ENCODE assay signal across 11 cellular contexts in the genomic region with DNA sequence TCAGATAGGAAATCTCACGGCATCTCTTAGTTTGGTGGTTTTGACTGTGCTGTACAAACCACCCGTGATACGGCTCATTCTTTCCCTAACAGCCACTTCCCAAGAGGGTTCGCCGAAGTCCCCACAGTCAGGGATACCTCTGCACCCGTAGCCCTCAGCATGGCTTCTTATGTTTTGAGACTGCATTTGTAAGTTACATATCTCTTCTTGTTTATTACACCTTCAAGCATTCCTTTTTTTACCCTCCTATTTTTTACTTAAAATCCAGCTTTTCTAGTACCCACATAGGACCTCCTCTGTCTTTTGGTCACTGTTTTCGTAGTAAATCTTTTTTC. TPM values are rescaled to one million over a fixed set of nuclear protein-coding genes. Genes with fewer than 3 reads are reported as not detected.
"Had no signal": no experiment of that assay in that cellular context is flagged by ENCODE, and none has a peak within 500 bp of the region (broad histone marks: within the 10 kb centered on the region; RNA-seq: fewer than 3 reads in every experiment).

No MANE protein-coding gene starts in this region.

- H3K4me3 ChIP-seq: GM23248, HAP-1 had no signal

- H2AFZ ChIP-seq: GM23248 had no signal

- ATAC-seq: HCT116, HepG2 had no signal

- H3K27ac ChIP-seq: GM23248, HL-60 had no signal

- H3K4me1 Mint-ChIP-seq: IgD-negative memory B cell had no signal

- H3K9ac ChIP-seq: GM23248 had no signal

- H3K9me3 ChIP-seq: HAP-1 had no signal

- H3K4me3 Mint-ChIP-seq: HFFc6, IgD-negative memory B cell had no signal

- FAIRE-seq: HepG2 had no signal

- DNase-seq: GM23248, GOT3, H7, HFFc6 had no signal

- H3K36me3 ChIP-seq: HAP-1 had no signal

- H3K27me3 Mint-ChIP-seq: IgD-negative memory B cell had no signal

- H3K27ac Mint-ChIP-seq: HFFc6 had no signal

RNA-seq across cellular contexts. Expression of a gene that starts 34.4 kb away (rescaled TPM):
- total RNA-seq: GM23248, H4, H7, HepG2, HFFc6, HT1080 had no signal
- polyA plus RNA-seq: GM23248, HepG2, IgD-negative memory B cell had no signal
